In genomic region chr15:31365655-31366127, GRCh38 we compare ENCODE assay signal across 8 cellular contexts. TPM values are rescaled to one million over a fixed set of nuclear protein-coding genes. Genes with fewer than 3 reads are reported as not detected.
DNase-seq lines count a peak whose midpoint lies in the region; ATAC-seq and TF ChIP-seq lines count a peak whose summit lies in the region.

No MANE protein-coding gene starts in this region.

- H3K27ac ChIP-seq in SU-DHL-6 (ENCODE audit: low read depth, low read length) (no peak overlapping the region), vagina (peak overlapping the region; percentile 95)

- peak; percentile 47 for ATAC-seq in GM18505 (IDR thresholded peaks at IDR 0.05; ENCODE audit: unreplicated experiment)
- peak; percentile 54 for ATAC-seq in HG03139 (IDR thresholded peaks at IDR 0.05; ENCODE audit: unreplicated experiment)
- ATAC-seq in left cardiac atrium, result peak; percentile 87 to 92

- intact Hi-C loops in left cardiac atrium (cut with DNase I) (no loop called here), vagina (cut with DNase I) (loop anchor here (2.0 to 10.0 kb wide), 2 partner anchors 37 to 119 kb away; no protein-coding TSS in a partner anchor)

- H3K36me3 ChIP-seq in SU-DHL-6 (ENCODE audit: low read length) (no peaks in the 10 kb centered on the region), adipocyte (ENCODE audit: control insufficient read depth, insufficient read depth, low read length, severe bottlenecking) (no peaks in the 10 kb centered on the region), vagina (no peaks in the 10 kb centered on the region)

- peaks cover 7% of the 10 kb centered on the region; the same call in 1 of the 2 replicates for H3F3A ChIP-seq in SU-DHL-6 (ENCODE audit: insufficient read depth)

- H3K9me3 ChIP-seq in SU-DHL-6 (ENCODE audit: insufficient read depth, low read length), result no peaks in the 10 kb centered on the region
- H3K9me3 ChIP-seq in adipocyte (ENCODE audit: control insufficient read depth, low read length), result peaks cover 5% of the 10 kb centered on the region
- no peaks in the 10 kb centered on the region for H3K9me3 ChIP-seq in vagina

- 0 out of 2 replicates have a peak, but pooled peaks cover 7% of the 10 kb centered on the region for H4K20me1 ChIP-seq in SU-DHL-6 (ENCODE audit: low read depth, low read length)

- peaks cover 75% of the 10 kb centered on the region for H3K4me1 ChIP-seq in adipocyte (ENCODE audit: control insufficient read depth, insufficient read depth, low read length)
- peaks cover 97% of the 10 kb centered on the region for H3K4me1 ChIP-seq in vagina

- H3K27me3 ChIP-seq in SU-DHL-6 (ENCODE audit: low read length), result no peaks in the 10 kb centered on the region
- H3K27me3 ChIP-seq in adipocyte (replicated peaks; ENCODE audit: control insufficient read depth, insufficient read depth, low read length), result no peaks in the 10 kb centered on the region
- H3K27me3 ChIP-seq in vagina, result no peaks in the 10 kb centered on the region

- no peak overlapping the region for H2AFZ ChIP-seq in SU-DHL-6 (ENCODE audit: low read depth, low read length, severe bottlenecking)

- H3K79me2 ChIP-seq in SU-DHL-6 (ENCODE audit: insufficient read depth, low read length), result peaks cover 34% of the 10 kb centered on the region

- H3K9me2 ChIP-seq in SU-DHL-6 (replicated peaks; ENCODE audit: insufficient read depth, low read length), result no peaks in the 10 kb centered on the region

- no peak overlapping the region for H3K4me3 ChIP-seq in SU-DHL-6 (ENCODE audit: insufficient read depth, low read length, poor library complexity, severe bottlenecking)
- H3K4me3 ChIP-seq in adipocyte (ENCODE audit: low read length), result no peak overlapping the region
- H3K4me3 ChIP-seq in retinal pigment epithelial cell (ENCODE audit: low read length), result no peak overlapping the region
- H3K4me3 ChIP-seq in vagina, result peak overlapping the region; percentile 35 to 51

- H3K9ac ChIP-seq in SU-DHL-6 (ENCODE audit: low read length) (no peak overlapping the region), adipocyte (ENCODE audit: low read length) (peak overlapping the region; percentile 89)

- TF ChIP-seq POLR2A in GM18505 (IDR thresholded peaks at IDR 0.05; ENCODE audit: borderline replicate concordance, extremely low read depth, insufficient read depth, insufficient read length) (peak; percentile 24), vagina (IDR thresholded peaks at IDR 0.05) (no peak)

- DNase-seq in adipocyte (ENCODE audit: low read depth) (peak; percentile 90), left cardiac atrium (peak; percentile 91), retinal pigment epithelial cell (ENCODE audit: low read depth) (peak; percentile 44), vagina (ENCODE audit: extremely low spot score in 2 of 2) (peak in 1 of 2 donors; percentile 98), NCI-H82 (lab: John Stamatoyannopoulos, UW) (no peak)

- H3K4me2 ChIP-seq in SU-DHL-6 (ENCODE audit: low read depth, low read length, poor library complexity, severe bottlenecking), result no peak overlapping the region

- peak; percentile 14 for TF ChIP-seq CTCF in SU-DHL-6 (IDR thresholded peaks at IDR 0.05; ENCODE audit: insufficient read depth, low read length, poor library complexity, severe bottlenecking)
- TF ChIP-seq CTCF in retinal pigment epithelial cell (conservative IDR thresholded peaks at IDR 0.05; ENCODE audit: low read depth, low read length), result peak; percentile 47
- peak in 1 of 3 experiments; percentile 35 for TF ChIP-seq CTCF in vagina (IDR thresholded peaks at IDR 0.05)

RNA-seq across cellular contexts. Expression of gene KLF13, which starts 39.1 kb away (rescaled TPM):
- total RNA-seq in left cardiac atrium (10 to 100 TPM; 34.5 to 69.9 TPM), vagina (30.9 TPM)

Comparison
In these comparisons a context has a peak if more than half of its experiments do, and no peak if none do; other contexts are left out.
1. H3K4me3 ChIP-seq: peak in vagina (2 of 2); none in SU-DHL-6 (single experiment), adipocyte (single experiment) and retinal pigment epithelial cell (single experiment).
2. Peak in every context shown above with its lines, with median percentiles within 50 percentile points of each other: ATAC-seq.